Comparison of ENCODE assay signal across 8 cellular contexts in genomic region chr1:161182214-161182613, GRCh38. TPM values are rescaled to one million over a fixed set of nuclear protein-coding genes. Genes with fewer than 3 reads are reported as not detected.
DNase-seq lines count a peak whose midpoint lies in the region; ATAC-seq lines count a peak whose summit lies in the region.

No MANE protein-coding gene starts in this region.

- H3K9ac ChIP-seq in Karpas-422 (ENCODE audit: low read length), result no peak overlapping the region

- no peaks in the 10 kb centered on the region for H3K27me3 Mint-ChIP-seq in activated CD8-positive, alpha-beta T cell treated with anti-CD3 and anti-CD28 coated beads, Interleukin-2, amount 10 ng/mL, durations not matched to agents 7 days and 5 days (ENCODE audit: low read depth)

- ATAC-seq in GM19043 (IDR thresholded peaks at IDR 0.05; ENCODE audit: low read depth, unreplicated experiment) (peak; percentile 30), HG03460 (IDR thresholded peaks at IDR 0.05; ENCODE audit: unreplicated experiment) (peak; percentile 54)
- peak; percentile 62 for ATAC-seq in activated CD8-positive, alpha-beta T cell treated with anti-CD3 and anti-CD28 coated beads, Interleukin-2, amount 10 ng/mL, durations not matched to agents 7 days and 5 days

- no peaks in the 10 kb centered on the region for H3K36me3 ChIP-seq in Karpas-422 (ENCODE audit: insufficient read depth, low read length)

- H3K9me2 ChIP-seq in Karpas-422 (replicated peaks; ENCODE audit: insufficient read depth, low read length), result no peaks in the 10 kb centered on the region

- POLR2A ChIA-PET in activated CD8-positive, alpha-beta T cell treated with anti-CD3 and anti-CD28 coated beads, Interleukin-2, amount 10 ng/mL, durations not matched to agents 7 days and 5 days (lab: Charles Lee), result interaction anchor here (0.6 to 2.7 kb wide), 15 partner anchors 10 to 349 kb away, joined by 3 to 40 read pairs (median 5); partner anchors contain the start of genes ARHGAP30, DEDD, NDUFS2 and PFDN2

- no peaks in the 10 kb centered on the region for H3K9me3 Mint-ChIP-seq in activated CD8-positive, alpha-beta T cell treated with anti-CD3 and anti-CD28 coated beads, Interleukin-2, amount 10 ng/mL, durations not matched to agents 7 days and 5 days (ENCODE audit: insufficient read depth)

- CTCF ChIA-PET in activated CD8-positive, alpha-beta T cell treated with anti-CD3 and anti-CD28 coated beads, Interleukin-2, amount 10 ng/mL, durations not matched to agents 7 days and 5 days (lab: Charles Lee), result interaction anchor here (0.9 to 5.5 kb wide), 17 partner anchors 9 to 201 kb away, joined by 3 to 70 read pairs (median 6); partner anchors contain the start of genes ADAMTS4, APOA2, FCER1G and NDUFS2

- no peak overlapping the region for H2AFZ ChIP-seq in Karpas-422 (ENCODE audit: low read length)

- no peaks in the 10 kb centered on the region for H3K27me3 ChIP-seq in Karpas-422 (ENCODE audit: low read length)

- no peaks in the 10 kb centered on the region for H4K20me1 ChIP-seq in Karpas-422 (ENCODE audit: insufficient read depth, low read depth, low read length)

- no peaks in the 10 kb centered on the region; the same call in 1 of the 2 replicates for H3K79me2 ChIP-seq in Karpas-422 (ENCODE audit: low read length)

- peaks cover 76% of the 10 kb centered on the region for H3K4me1 Mint-ChIP-seq in activated CD8-positive, alpha-beta T cell treated with anti-CD3 and anti-CD28 coated beads, Interleukin-2, amount 10 ng/mL, durations not matched to agents 7 days and 5 days (ENCODE audit: low read depth)

- no peak overlapping the region for H3K4me2 ChIP-seq in Karpas-422 (ENCODE audit: low read depth, low read length, poor library complexity, severe bottlenecking)

- H3K27ac ChIP-seq in Karpas-422 (ENCODE audit: low read length), result no peak overlapping the region

- H3K4me3 Mint-ChIP-seq in activated CD8-positive, alpha-beta T cell treated with anti-CD3 and anti-CD28 coated beads, Interleukin-2, amount 10 ng/mL, durations not matched to agents 7 days and 5 days, result peak overlapping the region; percentile 47

- peak overlapping the region; percentile 93 for H3K27ac Mint-ChIP-seq in activated CD8-positive, alpha-beta T cell treated with anti-CD3 and anti-CD28 coated beads, Interleukin-2, amount 10 ng/mL, durations not matched to agents 7 days and 5 days

- no peak overlapping the region for H3K4me3 ChIP-seq in Karpas-422 (ENCODE audit: low read length)

- peak; percentile 81 for DNase-seq in activated CD8-positive, alpha-beta T cell treated with anti-CD3 and anti-CD28 coated beads, Interleukin-2, amount 10 ng/mL, durations not matched to agents 7 days and 5 days
- peak; percentile 68 for DNase-seq in iris pigment epithelial cell (ENCODE audit: low read depth)
- no peak for DNase-seq in Karpas-422
- no peak for DNase-seq in NCI-H2171 treated with DMSO at 0.1 percent for 48 hours (lab: John Stamatoyannopoulos, UW)
- DNase-seq in NAMALWA (ENCODE audit: low spot score), result no peak
- DNase-seq in amniotic stem cell (lab: John Stamatoyannopoulos, UW), result no peak

- no peaks in the 10 kb centered on the region for H3K9me3 ChIP-seq in Karpas-422 (ENCODE audit: low read length)

- peaks cover 9% of the 10 kb centered on the region for H3K36me3 Mint-ChIP-seq in activated CD8-positive, alpha-beta T cell treated with anti-CD3 and anti-CD28 coated beads, Interleukin-2, amount 10 ng/mL, durations not matched to agents 7 days and 5 days (ENCODE audit: low read depth)

- H3K4me1 ChIP-seq in Karpas-422 (ENCODE audit: low read length), result peaks cover 48% of the 10 kb centered on the region

RNA-seq across cellular contexts. Expression of gene B4GALT3, which starts 4.9 kb away (rescaled TPM):
- total RNA-seq in activated CD8-positive, alpha-beta T cell treated with anti-CD3 and anti-CD28 coated beads, Interleukin-2, amount 10 ng/mL, durations not matched to agents 7 days and 5 days, result 10 to 100 TPM; 34.2 to 37.0 TPM
- total RNA-seq in Karpas-422 (2014; rRNA removed; shearing (Covaris generic); ENCODE audit: low replicate concordance), result 34.9 and 54.7 TPM in 2 replicates

RNA-seq across cellular contexts. Expression of gene PPOX, which starts 16.0 kb away (rescaled TPM):
- 10 to 100 TPM; 37.7 to 38.5 TPM for total RNA-seq in activated CD8-positive, alpha-beta T cell treated with anti-CD3 and anti-CD28 coated beads, Interleukin-2, amount 10 ng/mL, durations not matched to agents 7 days and 5 days
- total RNA-seq in Karpas-422 (2014; rRNA removed; shearing (Covaris generic); ENCODE audit: low replicate concordance), result 37.0 and 60.8 TPM in 2 replicates

RNA-seq across cellular contexts. Expression of gene ADAMTS4, which starts 16.6 kb away (rescaled TPM):
- 1 to 10 TPM in 1 of 2 experiments, under 1 TPM in 1; 0.82 to 2.1 TPM for total RNA-seq in activated CD8-positive, alpha-beta T cell treated with anti-CD3 and anti-CD28 coated beads, Interleukin-2, amount 10 ng/mL, durations not matched to agents 7 days and 5 days
- total RNA-seq in Karpas-422 (2014; rRNA removed; shearing (Covaris generic); ENCODE audit: low replicate concordance), result 0.15 TPM in 1 of 2 replicates, not detected in the other

RNA-seq across cellular contexts. Expression of gene NDUFS2, which starts 20.0 kb away (rescaled TPM):
- total RNA-seq in activated CD8-positive, alpha-beta T cell treated with anti-CD3 and anti-CD28 coated beads, Interleukin-2, amount 10 ng/mL, durations not matched to agents 7 days and 5 days, result 10 to 100 TPM; 73.6 to 76.8 TPM
- 134 and 167 TPM in 2 replicates for total RNA-seq in Karpas-422 (2014; rRNA removed; shearing (Covaris generic); ENCODE audit: low replicate concordance)

RNA-seq across cellular contexts. Expression of gene USP21, which starts 22.9 kb away (rescaled TPM):
- 10 to 100 TPM; 29.2 to 32.0 TPM for total RNA-seq in activated CD8-positive, alpha-beta T cell treated with anti-CD3 and anti-CD28 coated beads, Interleukin-2, amount 10 ng/mL, durations not matched to agents 7 days and 5 days
- total RNA-seq in Karpas-422 (2014; rRNA removed; shearing (Covaris generic); ENCODE audit: low replicate concordance), result 21.9 and 43.9 TPM in 2 replicates

Comparison
In these comparisons a context has a peak if more than half of its experiments do, and no peak if none do; other contexts are left out.
1. DNase-seq: peak in activated CD8-positive, alpha-beta T cell treated with anti-CD3 and anti-CD28 coated beads, Interleukin-2, amount 10 ng/mL, durations not matched to agents 7 days and 5 days (single experiment) and iris pigment epithelial cell (single experiment); none in Karpas-422 (single experiment), NCI-H2171 treated with DMSO at 0.1 percent for 48 hours (single experiment), NAMALWA (single experiment) and amniotic stem cell (single experiment).
2. Peak in every context shown above with its lines, with median percentiles within 50 percentile points of each other: ATAC-seq.